Comparison of ENCODE assay signal across 2 cellular contexts in the genomic region with DNA sequence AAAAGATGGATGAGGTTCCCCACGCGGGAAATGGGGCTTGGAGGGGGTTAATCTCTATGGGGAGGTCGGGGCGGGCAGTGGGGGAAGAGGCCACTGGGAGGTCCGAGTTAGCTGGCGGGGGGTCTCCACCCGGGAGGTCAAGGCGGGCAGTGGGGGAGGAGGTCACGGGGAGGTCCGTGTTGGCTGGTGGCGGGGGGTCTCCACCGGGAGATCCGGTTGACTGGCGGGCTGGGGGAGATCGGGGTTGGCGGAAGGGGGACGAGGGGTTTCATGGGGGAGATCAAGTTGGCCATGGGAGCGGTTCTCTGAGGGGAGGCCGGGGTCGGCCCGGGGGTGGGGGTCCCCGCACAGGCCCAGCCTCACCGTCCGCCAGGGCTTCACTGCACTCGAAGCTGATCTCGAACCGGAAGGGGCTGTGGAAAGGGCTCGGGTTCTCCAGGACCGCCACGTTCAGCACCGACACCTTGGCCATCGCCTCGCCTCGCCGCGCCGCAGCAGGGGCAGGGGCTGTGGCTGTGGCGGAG.
TF ChIP-seq lines count a peak whose summit lies in the region.

No MANE protein-coding gene starts in this region.

TF ChIP-seq in HEK293, 187 proteins besides CTCF, POLR2A, EP300 and RAD21 (continued from another document):
- TF ChIP-seq, protein P1, sequence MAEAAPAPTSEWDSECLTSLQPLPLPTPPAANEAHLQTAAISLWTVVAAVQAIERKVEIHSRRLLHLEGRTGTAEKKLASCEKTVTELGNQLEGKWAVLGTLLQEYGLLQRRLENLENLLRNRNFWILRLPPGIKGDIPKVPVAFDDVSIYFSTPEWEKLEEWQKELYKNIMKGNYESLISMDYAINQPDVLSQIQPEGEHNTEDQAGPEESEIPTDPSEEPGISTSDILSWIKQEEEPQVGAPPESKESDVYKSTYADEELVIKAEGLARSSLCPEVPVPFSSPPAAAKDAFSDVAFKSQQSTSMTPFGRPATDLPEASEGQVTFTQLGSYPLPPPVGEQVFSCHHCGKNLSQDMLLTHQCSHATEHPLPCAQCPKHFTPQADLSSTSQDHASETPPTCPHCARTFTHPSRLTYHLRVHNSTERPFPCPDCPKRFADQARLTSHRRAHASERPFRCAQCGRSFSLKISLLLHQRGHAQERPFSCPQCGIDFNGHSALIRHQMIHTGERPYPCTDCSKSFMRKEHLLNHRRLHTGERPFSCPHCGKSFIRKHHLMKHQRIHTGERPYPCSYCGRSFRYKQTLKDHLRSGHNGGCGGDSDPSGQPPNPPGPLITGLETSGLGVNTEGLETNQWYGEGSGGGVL (tag by site-specific recombination; IDR thresholded peaks at IDR 0.05) = peak; percentile 43; the same call in 1 of the 2 replicates
- TF ChIP-seq, protein P2, sequence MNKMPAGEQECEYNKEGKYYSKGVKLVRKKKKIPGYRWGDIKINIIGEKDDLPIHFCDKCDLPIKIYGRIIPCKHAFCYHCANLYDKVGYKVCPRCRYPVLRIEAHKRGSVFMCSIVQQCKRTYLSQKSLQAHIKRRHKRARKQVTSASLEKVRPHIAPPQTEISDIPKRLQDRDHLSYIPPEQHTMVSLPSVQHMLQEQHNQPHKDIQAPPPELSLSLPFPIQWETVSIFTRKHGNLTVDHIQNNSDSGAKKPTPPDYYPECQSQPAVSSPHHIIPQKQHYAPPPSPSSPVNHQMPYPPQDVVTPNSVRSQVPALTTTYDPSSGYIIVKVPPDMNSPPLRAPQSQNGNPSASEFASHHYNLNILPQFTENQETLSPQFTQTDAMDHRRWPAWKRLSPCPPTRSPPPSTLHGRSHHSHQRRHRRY (tag by site-specific recombination; IDR thresholded peaks at IDR 0.05) = 0 out of 2 replicates have a peak, but pooled peaks have one; percentile 35
- TF ChIP-seq ZNF791 (tag by site-specific recombination; IDR thresholded peaks at IDR 0.05) (no peak), KLF16 (tag by site-specific recombination; IDR thresholded peaks at IDR 0.05) (peak; percentile 84), ZFP37 (tag by site-specific recombination; IDR thresholded peaks at IDR 0.05) (peak; percentile 73; the same call in 1 of the 2 replicates), ZNF324 (tag by site-specific recombination; IDR thresholded peaks at IDR 0.05) (peak; percentile 82; the same call in 1 of the 2 replicates), ZNF146 (tag by site-specific recombination; IDR thresholded peaks at IDR 0.05) (peak; percentile 49; the same call in 1 of the 2 replicates), ZNF114 (tag by site-specific recombination; IDR thresholded peaks at IDR 0.05) (no peak), ZNF585B (tag by site-specific recombination; IDR thresholded peaks at IDR 0.05) (no peak), ZNF76 (tag by site-specific recombination; IDR thresholded peaks at IDR 0.05; ENCODE audit: borderline replicate concordance, low read depth) (0 out of 2 replicates have a peak, but pooled peaks have one; percentile 18), ZNF391 (tag by site-specific recombination; IDR thresholded peaks at IDR 0.05; ENCODE audit: borderline replicate concordance, low read depth) (peak; percentile 89; the same call in 1 of the 2 replicates), ZNF626 (tag by site-specific recombination; IDR thresholded peaks at IDR 0.05) (no peak), BCL11B (tag by site-specific recombination; IDR thresholded peaks at IDR 0.05; ENCODE audit: low read depth) (0 out of 2 replicates have a peak, but pooled peaks have one; percentile 63), ZNF24 (tag by site-specific recombination; IDR thresholded peaks at IDR 0.05) (peak; percentile 75; the same call in 1 of the 2 replicates)
- TF ChIP-seq, protein P3, sequence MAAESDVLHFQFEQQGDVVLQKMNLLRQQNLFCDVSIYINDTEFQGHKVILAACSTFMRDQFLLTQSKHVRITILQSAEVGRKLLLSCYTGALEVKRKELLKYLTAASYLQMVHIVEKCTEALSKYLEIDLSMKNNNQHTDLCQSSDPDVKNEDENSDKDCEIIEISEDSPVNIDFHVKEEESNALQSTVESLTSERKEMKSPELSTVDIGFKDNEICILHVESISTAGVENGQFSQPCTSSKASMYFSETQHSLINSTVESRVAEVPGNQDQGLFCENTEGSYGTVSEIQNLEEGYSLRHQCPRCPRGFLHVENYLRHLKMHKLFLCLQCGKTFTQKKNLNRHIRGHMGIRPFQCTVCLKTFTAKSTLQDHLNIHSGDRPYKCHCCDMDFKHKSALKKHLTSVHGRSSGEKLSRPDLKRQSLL (tag by site-specific recombination; IDR thresholded peaks at IDR 0.05) = no peak
- TF ChIP-seq, protein P4, sequence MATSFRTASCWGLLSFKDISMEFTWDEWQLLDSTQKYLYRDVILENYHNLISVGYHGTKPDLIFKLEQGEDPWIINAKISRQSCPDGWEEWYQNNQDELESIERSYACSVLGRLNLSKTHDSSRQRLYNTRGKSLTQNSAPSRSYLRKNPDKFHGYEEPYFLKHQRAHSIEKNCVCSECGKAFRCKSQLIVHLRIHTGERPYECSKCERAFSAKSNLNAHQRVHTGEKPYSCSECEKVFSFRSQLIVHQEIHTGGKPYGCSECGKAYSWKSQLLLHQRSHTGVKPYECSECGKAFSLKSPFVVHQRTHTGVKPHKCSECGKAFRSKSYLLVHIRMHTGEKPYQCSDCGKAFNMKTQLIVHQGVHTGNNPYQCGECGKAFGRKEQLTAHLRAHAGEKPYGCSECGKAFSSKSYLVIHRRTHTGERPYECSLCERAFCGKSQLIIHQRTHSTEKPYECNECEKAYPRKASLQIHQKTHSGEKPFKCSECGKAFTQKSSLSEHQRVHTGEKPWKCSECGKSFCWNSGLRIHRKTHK (tag by site-specific recombination; IDR thresholded peaks at IDR 0.05) = no peak

TF ChIP-seq in K562, 482 proteins besides CTCF, POLR2A, EP300 and RAD21 (continued from another document and continues in another):
- TF ChIP-seq, protein P5, sequence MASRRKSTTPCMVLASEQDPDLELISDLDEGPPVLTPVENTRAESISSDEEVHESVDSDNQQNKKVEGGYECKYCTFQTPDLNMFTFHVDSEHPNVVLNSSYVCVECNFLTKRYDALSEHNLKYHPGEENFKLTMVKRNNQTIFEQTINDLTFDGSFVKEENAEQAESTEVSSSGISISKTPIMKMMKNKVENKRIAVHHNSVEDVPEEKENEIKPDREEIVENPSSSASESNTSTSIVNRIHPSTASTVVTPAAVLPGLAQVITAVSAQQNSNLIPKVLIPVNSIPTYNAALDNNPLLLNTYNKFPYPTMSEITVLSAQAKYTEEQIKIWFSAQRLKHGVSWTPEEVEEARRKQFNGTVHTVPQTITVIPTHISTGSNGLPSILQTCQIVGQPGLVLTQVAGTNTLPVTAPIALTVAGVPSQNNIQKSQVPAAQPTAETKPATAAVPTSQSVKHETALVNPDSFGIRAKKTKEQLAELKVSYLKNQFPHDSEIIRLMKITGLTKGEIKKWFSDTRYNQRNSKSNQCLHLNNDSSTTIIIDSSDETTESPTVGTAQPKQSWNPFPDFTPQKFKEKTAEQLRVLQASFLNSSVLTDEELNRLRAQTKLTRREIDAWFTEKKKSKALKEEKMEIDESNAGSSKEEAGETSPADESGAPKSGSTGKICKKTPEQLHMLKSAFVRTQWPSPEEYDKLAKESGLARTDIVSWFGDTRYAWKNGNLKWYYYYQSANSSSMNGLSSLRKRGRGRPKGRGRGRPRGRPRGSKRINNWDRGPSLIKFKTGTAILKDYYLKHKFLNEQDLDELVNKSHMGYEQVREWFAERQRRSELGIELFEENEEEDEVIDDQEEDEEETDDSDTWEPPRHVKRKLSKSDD (conservative IDR thresholded peaks at IDR 0.05; ENCODE audit: low read length) = no peak
- TF ChIP-seq GABPB1 (CRISPR knock-in tag; IDR thresholded peaks at IDR 0.05) (no peak; the same call in 1 of the 2 replicates), ZNF589 (CRISPR knock-in tag; IDR thresholded peaks at IDR 0.05; ENCODE audit: low read depth) (0 out of 2 replicates have a peak, but pooled peaks have one; percentile 15), ZNF408 (CRISPR knock-in tag; IDR thresholded peaks at IDR 0.05; ENCODE audit: low read depth) (no peak), RBM22 (IDR thresholded peaks at IDR 0.05; ENCODE audit: low read depth, low read length, poor library complexity, severe bottlenecking) (peak; percentile 86), NFIC (IDR thresholded peaks at IDR 0.05) (0 out of 2 replicates have a peak, but pooled peaks have one; percentile 5), TCFL5 (CRISPR knock-in tag; conservative IDR thresholded peaks at IDR 0.05) (no peak), HLTF (IDR thresholded peaks at IDR 0.05) (no peak), CHD1 (IDR thresholded peaks at IDR 0.05; ENCODE audit: low read length) (peak; percentile 70), KAT7 (CRISPR knock-in tag; IDR thresholded peaks at IDR 0.05; ENCODE audit: borderline replicate concordance) (0 out of 2 replicates have a peak, but pooled peaks have one; percentile 29)
- TF ChIP-seq, protein P6, sequence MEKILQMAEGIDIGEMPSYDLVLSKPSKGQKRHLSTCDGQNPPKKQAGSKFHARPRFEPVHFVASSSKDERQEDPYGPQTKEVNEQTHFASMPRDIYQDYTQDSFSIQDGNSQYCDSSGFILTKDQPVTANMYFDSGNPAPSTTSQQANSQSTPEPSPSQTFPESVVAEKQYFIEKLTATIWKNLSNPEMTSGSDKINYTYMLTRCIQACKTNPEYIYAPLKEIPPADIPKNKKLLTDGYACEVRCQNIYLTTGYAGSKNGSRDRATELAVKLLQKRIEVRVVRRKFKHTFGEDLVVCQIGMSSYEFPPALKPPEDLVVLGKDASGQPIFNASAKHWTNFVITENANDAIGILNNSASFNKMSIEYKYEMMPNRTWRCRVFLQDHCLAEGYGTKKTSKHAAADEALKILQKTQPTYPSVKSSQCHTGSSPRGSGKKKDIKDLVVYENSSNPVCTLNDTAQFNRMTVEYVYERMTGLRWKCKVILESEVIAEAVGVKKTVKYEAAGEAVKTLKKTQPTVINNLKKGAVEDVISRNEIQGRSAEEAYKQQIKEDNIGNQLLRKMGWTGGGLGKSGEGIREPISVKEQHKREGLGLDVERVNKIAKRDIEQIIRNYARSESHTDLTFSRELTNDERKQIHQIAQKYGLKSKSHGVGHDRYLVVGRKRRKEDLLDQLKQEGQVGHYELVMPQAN (IDR thresholded peaks at IDR 0.05; ENCODE audit: borderline replicate concordance) = peak; percentile 86; the same call in 1 of the 2 replicates
- TF ChIP-seq, protein P7, sequence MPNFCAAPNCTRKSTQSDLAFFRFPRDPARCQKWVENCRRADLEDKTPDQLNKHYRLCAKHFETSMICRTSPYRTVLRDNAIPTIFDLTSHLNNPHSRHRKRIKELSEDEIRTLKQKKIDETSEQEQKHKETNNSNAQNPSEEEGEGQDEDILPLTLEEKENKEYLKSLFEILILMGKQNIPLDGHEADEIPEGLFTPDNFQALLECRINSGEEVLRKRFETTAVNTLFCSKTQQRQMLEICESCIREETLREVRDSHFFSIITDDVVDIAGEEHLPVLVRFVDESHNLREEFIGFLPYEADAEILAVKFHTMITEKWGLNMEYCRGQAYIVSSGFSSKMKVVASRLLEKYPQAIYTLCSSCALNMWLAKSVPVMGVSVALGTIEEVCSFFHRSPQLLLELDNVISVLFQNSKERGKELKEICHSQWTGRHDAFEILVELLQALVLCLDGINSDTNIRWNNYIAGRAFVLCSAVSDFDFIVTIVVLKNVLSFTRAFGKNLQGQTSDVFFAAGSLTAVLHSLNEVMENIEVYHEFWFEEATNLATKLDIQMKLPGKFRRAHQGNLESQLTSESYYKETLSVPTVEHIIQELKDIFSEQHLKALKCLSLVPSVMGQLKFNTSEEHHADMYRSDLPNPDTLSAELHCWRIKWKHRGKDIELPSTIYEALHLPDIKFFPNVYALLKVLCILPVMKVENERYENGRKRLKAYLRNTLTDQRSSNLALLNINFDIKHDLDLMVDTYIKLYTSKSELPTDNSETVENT (CRISPR knock-in tag; IDR thresholded peaks at IDR 0.05) = peak; percentile 84
- TF ChIP-seq, protein P8, sequence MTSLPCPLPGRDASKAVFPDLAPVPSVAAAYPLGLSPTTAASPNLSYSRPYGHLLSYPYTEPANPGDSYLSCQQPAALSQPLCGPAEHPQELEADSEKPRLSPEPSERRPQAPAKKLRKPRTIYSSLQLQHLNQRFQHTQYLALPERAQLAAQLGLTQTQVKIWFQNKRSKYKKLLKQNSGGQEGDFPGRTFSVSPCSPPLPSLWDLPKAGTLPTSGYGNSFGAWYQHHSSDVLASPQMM (CRISPR knock-in tag; IDR thresholded peaks at IDR 0.05) = no peak
- TF ChIP-seq, protein P9, sequence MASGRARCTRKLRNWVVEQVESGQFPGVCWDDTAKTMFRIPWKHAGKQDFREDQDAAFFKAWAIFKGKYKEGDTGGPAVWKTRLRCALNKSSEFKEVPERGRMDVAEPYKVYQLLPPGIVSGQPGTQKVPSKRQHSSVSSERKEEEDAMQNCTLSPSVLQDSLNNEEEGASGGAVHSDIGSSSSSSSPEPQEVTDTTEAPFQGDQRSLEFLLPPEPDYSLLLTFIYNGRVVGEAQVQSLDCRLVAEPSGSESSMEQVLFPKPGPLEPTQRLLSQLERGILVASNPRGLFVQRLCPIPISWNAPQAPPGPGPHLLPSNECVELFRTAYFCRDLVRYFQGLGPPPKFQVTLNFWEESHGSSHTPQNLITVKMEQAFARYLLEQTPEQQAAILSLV (tag; IDR thresholded peaks at IDR 0.05) = no peak
- TF ChIP-seq, protein P10, sequence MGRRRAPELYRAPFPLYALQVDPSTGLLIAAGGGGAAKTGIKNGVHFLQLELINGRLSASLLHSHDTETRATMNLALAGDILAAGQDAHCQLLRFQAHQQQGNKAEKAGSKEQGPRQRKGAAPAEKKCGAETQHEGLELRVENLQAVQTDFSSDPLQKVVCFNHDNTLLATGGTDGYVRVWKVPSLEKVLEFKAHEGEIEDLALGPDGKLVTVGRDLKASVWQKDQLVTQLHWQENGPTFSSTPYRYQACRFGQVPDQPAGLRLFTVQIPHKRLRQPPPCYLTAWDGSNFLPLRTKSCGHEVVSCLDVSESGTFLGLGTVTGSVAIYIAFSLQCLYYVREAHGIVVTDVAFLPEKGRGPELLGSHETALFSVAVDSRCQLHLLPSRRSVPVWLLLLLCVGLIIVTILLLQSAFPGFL (CRISPR knock-in tag; IDR thresholded peaks at IDR 0.05) = no peak
- TF ChIP-seq, protein P11, sequence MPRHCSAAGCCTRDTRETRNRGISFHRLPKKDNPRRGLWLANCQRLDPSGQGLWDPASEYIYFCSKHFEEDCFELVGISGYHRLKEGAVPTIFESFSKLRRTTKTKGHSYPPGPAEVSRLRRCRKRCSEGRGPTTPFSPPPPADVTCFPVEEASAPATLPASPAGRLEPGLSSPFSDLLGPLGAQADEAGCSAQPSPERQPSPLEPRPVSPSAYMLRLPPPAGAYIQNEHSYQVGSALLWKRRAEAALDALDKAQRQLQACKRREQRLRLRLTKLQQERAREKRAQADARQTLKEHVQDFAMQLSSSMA (CRISPR knock-in tag; IDR thresholded peaks at IDR 0.05) = peak; percentile 14; the same call in 1 of the 2 replicates
